1 cellular context compared by ENCODE assay signal in genomic region chr10:102133373-102134195, GRCh38.
TF ChIP-seq lines count a peak whose summit lies in the region.

No MANE protein-coding gene starts in this region.

TF ChIP-seq in K562, 482 proteins besides CTCF, POLR2A, EP300 and RAD21 (continued from another document and continues in another):
- TF ChIP-seq ARID3A (IDR thresholded peaks at IDR 0.05; ENCODE audit: borderline replicate concordance, low read depth, low read length): no peak
- no peak for TF ChIP-seq EGR1 (conservative IDR thresholded peaks at IDR 0.05)
- TF ChIP-seq ERF (CRISPR knock-in tag; IDR thresholded peaks at IDR 0.05): no peak
- TF ChIP-seq GMEB1 (CRISPR knock-in tag; IDR thresholded peaks at IDR 0.05): no peak
- no peak for TF ChIP-seq MAFF (IDR thresholded peaks at IDR 0.05; ENCODE audit: low read length)
- TF ChIP-seq ZNF511 (CRISPR knock-in tag; IDR thresholded peaks at IDR 0.05): no peak; the same call in 1 of the 2 replicates
- no peak for TF ChIP-seq LEF1 (IDR thresholded peaks at IDR 0.05)
- peak; percentile 62 for TF ChIP-seq PRPF4 (IDR thresholded peaks at IDR 0.05; ENCODE audit: insufficient read depth, low read depth, low read length, poor library complexity, severe bottlenecking)
- TF ChIP-seq ZC3H4 (CRISPR knock-in tag; IDR thresholded peaks at IDR 0.05; ENCODE audit: borderline replicate concordance): no peak
- peak in 1 of 2 experiments; percentile 30 for TF ChIP-seq E2F6 (IDR thresholded peaks at IDR 0.05; ENCODE audit: borderline replicate concordance in 1 of 2, extremely low read depth in 1 of 2, insufficient read depth in 1 of 2, insufficient read length in 1 of 2, low read depth in 1 of 2, low read length in 1 of 2, poor library complexity in 1 of 2, severe bottlenecking in 1 of 2)
- no peak for TF ChIP-seq MIER1 (IDR thresholded peaks at IDR 0.05; ENCODE audit: low read depth)
- TF ChIP-seq E2F5 (CRISPR knock-in tag; IDR thresholded peaks at IDR 0.05): no peak
- TF ChIP-seq RBM25 (IDR thresholded peaks at IDR 0.05; ENCODE audit: low read depth, low read length, severe bottlenecking): no peak
- TF ChIP-seq CHD7 (IDR thresholded peaks at IDR 0.05; ENCODE audit: low read depth, low read length): no peak
- TF ChIP-seq CTCFL (IDR thresholded peaks at IDR 0.05; ENCODE audit: borderline replicate concordance, insufficient read depth, low read depth, low read length, poor library complexity, severe bottlenecking): no peak
- TF ChIP-seq DPF2 (IDR thresholded peaks at IDR 0.05): no peak
- no peak for TF ChIP-seq CSDE1 (IDR thresholded peaks at IDR 0.05)
- peak; percentile 16 for TF ChIP-seq LCOR (CRISPR knock-in tag; IDR thresholded peaks at IDR 0.05)
- TF ChIP-seq SMARCB1 (IDR thresholded peaks at IDR 0.05; ENCODE audit: insufficient read length, low read depth): no peak
- no peak for TF ChIP-seq ZC3H8 (IDR thresholded peaks at IDR 0.05)
- TF ChIP-seq CBFA2T2 (conservative IDR thresholded peaks at IDR 0.05): no peak
- TF ChIP-seq NR2F6 (CRISPR knock-in tag; IDR thresholded peaks at IDR 0.05): no peak
- TF ChIP-seq BACH1 (tag; IDR thresholded peaks at IDR 0.05): no peak
- no peak for TF ChIP-seq ELF1 (tag; IDR thresholded peaks at IDR 0.05)
- TF ChIP-seq BRD4 (IDR thresholded peaks at IDR 0.05): no peak
- TF ChIP-seq SAFB2 (IDR thresholded peaks at IDR 0.05; ENCODE audit: borderline replicate concordance, low read depth, low read length, severe bottlenecking): no peak
- no peak for TF ChIP-seq SRSF1 (IDR thresholded peaks at IDR 0.05; ENCODE audit: low read depth, low read length)
- 0 out of 2 replicates have a peak, but pooled peaks have one; percentile 7 for TF ChIP-seq POLR2AphosphoS5 (IDR thresholded peaks at IDR 0.05; ENCODE audit: control insufficient read depth, insufficient read depth, low read depth, low read length)
- TF ChIP-seq YBX1 (IDR thresholded peaks at IDR 0.05): no peak
- no peak for TF ChIP-seq SLC30A9 (CRISPR knock-in tag; IDR thresholded peaks at IDR 0.05)
- TF ChIP-seq TFAP4 (CRISPR knock-in tag; IDR thresholded peaks at IDR 0.05; ENCODE audit: borderline replicate concordance): peak; percentile 45; the same call in 1 of the 2 replicates
- peak; percentile 18; the same call in 1 of the 2 replicates for TF ChIP-seq CHD2 (IDR thresholded peaks at IDR 0.05; ENCODE audit: low read depth, low read length)
- no peak for TF ChIP-seq JUN (IDR thresholded peaks at IDR 0.05; ENCODE audit: borderline replicate concordance, low read depth, low read length)
- no peak for TF ChIP-seq JUN (CRISPR knock-in tag; IDR thresholded peaks at IDR 0.05; ENCODE audit: borderline replicate concordance)
- no peak for TF ChIP-seq SP2 (IDR thresholded peaks at IDR 0.05; ENCODE audit: extremely low read depth, low read depth, low read length, poor library complexity, severe bottlenecking)
- TF ChIP-seq ZNF584 (CRISPR knock-in tag; IDR thresholded peaks at IDR 0.05; ENCODE audit: low read depth): no peak
- no peak for TF ChIP-seq ZNF668 (CRISPR knock-in tag; IDR thresholded peaks at IDR 0.05)
- TF ChIP-seq ZSCAN29 (IDR thresholded peaks at IDR 0.05): no peak
- 0 out of 2 replicates have a peak, but pooled peaks have one; percentile 8 for TF ChIP-seq E2F1 (CRISPR knock-in tag; IDR thresholded peaks at IDR 0.05)
- TF ChIP-seq PTBP1 (IDR thresholded peaks at IDR 0.05; ENCODE audit: low read depth, low read length): no peak
- TF ChIP-seq ZNF175 (CRISPR knock-in tag; IDR thresholded peaks at IDR 0.05; ENCODE audit: low read depth): no peak
- TF ChIP-seq PRMT5 (CRISPR knock-in tag; IDR thresholded peaks at IDR 0.05): no peak
